8 cellular contexts compared by ENCODE assay signal in the genomic region with DNA sequence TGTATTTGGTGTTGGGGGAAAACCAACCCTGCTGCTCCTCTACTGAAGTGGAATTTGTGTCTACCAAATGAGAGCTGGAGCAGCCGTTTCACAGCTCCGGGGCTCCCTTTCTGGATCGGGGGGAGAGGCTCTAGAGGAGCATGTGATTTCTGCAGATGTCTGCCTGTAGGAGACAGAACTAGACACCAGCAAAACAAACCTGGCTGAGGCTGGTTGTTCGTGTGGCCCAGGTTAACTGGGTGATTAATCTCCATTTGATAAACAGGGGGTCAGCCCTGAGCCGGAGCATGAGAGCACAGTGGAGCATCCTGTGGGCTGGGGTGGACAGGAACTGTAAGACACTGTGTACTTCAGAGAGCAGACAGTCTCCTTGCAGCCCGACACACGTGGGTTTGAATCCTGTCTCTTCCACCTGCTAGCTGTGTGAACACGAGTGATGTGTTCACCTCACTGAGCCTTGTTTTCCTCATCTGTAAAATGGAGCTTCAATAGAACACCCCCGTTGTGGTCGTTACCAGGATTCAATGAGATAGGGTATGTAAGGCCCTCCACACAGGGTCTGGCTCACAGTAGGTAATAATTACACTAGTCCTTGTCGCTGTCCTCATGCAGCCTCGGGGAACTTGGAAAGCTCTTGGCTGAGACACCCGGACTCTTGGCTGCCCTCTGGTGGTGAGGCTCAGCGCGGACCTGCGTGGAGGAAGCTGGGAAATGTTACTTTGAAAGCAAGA. TPM values are rescaled to one million over a fixed set of nuclear protein-coding genes. Genes with fewer than 3 reads are reported as not detected.
DNase-seq lines count a peak whose midpoint lies in the region; ATAC-seq, FAIRE-seq and TF ChIP-seq lines count a peak whose summit lies in the region.

No MANE protein-coding gene starts in this region.

- DNase-seq in GM03348 (ENCODE audit: low spot score) (peak; percentile 86), HTR-8/SVneo (ENCODE audit: insufficient read length, low spot score) (peak; percentile 71), RWPE2 (ENCODE audit: low spot score) (no peak), head of caudate nucleus (peak; percentile 29 to 91 (median 76)), progenitor cell of endocrine pancreas (ENCODE audit: low spot score, unreplicated experiment) (peak; percentile 66), aorta (peak; percentile 81 to 90)
- peak; percentile 16 to 60 (median 56) for DNase-seq in activated naive CD4-positive, alpha-beta T cell (lab: John Stamatoyannopoulos, UW)

- H3K4me1 ChIP-seq in RWPE2 (ENCODE audit: insufficient read depth, poor library complexity, severe bottlenecking) (no peaks in the 10 kb centered on the region), aorta (ENCODE audit: control insufficient read depth in 1 of 2, insufficient read depth in 2 of 2, low read length in 2 of 2) (no peaks in the 10 kb centered on the region)

- FAIRE-seq in HTR-8/SVneo (lab: Jason Lieb, UNC), result peak; percentile 13

- H3K27me3 ChIP-seq in RWPE2 (ENCODE audit: insufficient read depth, poor library complexity, severe bottlenecking) (no peaks in the 10 kb centered on the region), aorta (ENCODE audit: control insufficient read depth in 1 of 2, insufficient read depth in 2 of 2, low read length in 1 of 2) (no peaks in the 10 kb centered on the region)

- H3K4me3 ChIP-seq in RWPE2 (ENCODE audit: severe bottlenecking) (no peak overlapping the region), aorta (ENCODE audit: low read length in 2 of 2) (no peak overlapping the region)

- H3K4me3 Mint-ChIP-seq in progenitor cell of endocrine pancreas (ENCODE audit: low read depth), result no peak overlapping the region

- 26 to 29% methylated on average over 16 of the region's 16 CpGs for WGBS in aorta, 2 donors

- peak; percentile 95 for TF ChIP-seq CTCF in RWPE2 (IDR thresholded peaks at IDR 0.05; ENCODE audit: poor library complexity, severe bottlenecking)
- peak; percentile 85 for TF ChIP-seq CTCF in progenitor cell of endocrine pancreas (IDR thresholded peaks at IDR 0.05; ENCODE audit: unreplicated experiment)

- H3K27me3 Mint-ChIP-seq in progenitor cell of endocrine pancreas, result peaks cover 41% of the 10 kb centered on the region

- ATAC-seq in RWPE2 (ENCODE audit: low read depth) (peak; percentile 55; the same call in 2 of the 3 replicates), aorta (ENCODE audit: low FRiP score) (no peak), GM21619 (IDR thresholded peaks at IDR 0.05; ENCODE audit: unreplicated experiment) (no peak)

- no peaks in the 10 kb centered on the region for H3K9me3 ChIP-seq in RWPE2 (ENCODE audit: severe bottlenecking)
- H3K9me3 ChIP-seq in aorta (ENCODE audit: control insufficient read depth, low read length), result no peaks in the 10 kb centered on the region

- no peaks in the 10 kb centered on the region for H3K4me1 Mint-ChIP-seq in progenitor cell of endocrine pancreas (ENCODE audit: low read depth)

- H3K36me3 ChIP-seq in RWPE2 (ENCODE audit: low read depth), result no peaks in the 10 kb centered on the region
- no peaks in the 10 kb centered on the region for H3K36me3 ChIP-seq in aorta (ENCODE audit: control insufficient read depth in 1 of 2, insufficient read depth in 2 of 2, low read length in 1 of 2)

- intact Hi-C loops in head of caudate nucleus (cut with DNase I), result no loop called here
- intact Hi-C loops in aorta (cut with DNase I), result loop anchor here (10.0 kb wide), 2 partner anchors 269 to 649 kb away; a partner anchor contains a TSS

- H3K9me3 Mint-ChIP-seq in progenitor cell of endocrine pancreas (ENCODE audit: low read depth), result no peaks in the 10 kb centered on the region

- no peak overlapping the region for H3K27ac Mint-ChIP-seq in progenitor cell of endocrine pancreas

- H3K27ac ChIP-seq in RWPE2 (ENCODE audit: poor library complexity, severe bottlenecking) (no peak overlapping the region), aorta (ENCODE audit: low read depth in 1 of 2, low read length in 2 of 2) (no peak overlapping the region)

- H3K36me3 Mint-ChIP-seq in progenitor cell of endocrine pancreas (ENCODE audit: insufficient read depth), result no peaks in the 10 kb centered on the region

RNA-seq across cellular contexts. Expression of a gene that starts 12.9 kb away (rescaled TPM):
- total RNA-seq in progenitor cell of endocrine pancreas (6.1 and 10.1 TPM in 2 replicates), aorta (100 to 1,000 TPM in 1 of 2 donors, 10 to 100 TPM in 1; 97.1 to 219 TPM)
- 1 to 10 TPM in 1 of 2 donors, under 1 TPM in 1; 0.74 to 1.6 TPM for polyA plus RNA-seq in aorta

RNA-seq across cellular contexts. Expression of a gene that starts 30.1 kb away (rescaled TPM):
- not detected in 2 replicates for total RNA-seq in progenitor cell of endocrine pancreas
- not detected for total RNA-seq in aorta
- not detected for polyA plus RNA-seq in aorta
